In the genomic region with DNA sequence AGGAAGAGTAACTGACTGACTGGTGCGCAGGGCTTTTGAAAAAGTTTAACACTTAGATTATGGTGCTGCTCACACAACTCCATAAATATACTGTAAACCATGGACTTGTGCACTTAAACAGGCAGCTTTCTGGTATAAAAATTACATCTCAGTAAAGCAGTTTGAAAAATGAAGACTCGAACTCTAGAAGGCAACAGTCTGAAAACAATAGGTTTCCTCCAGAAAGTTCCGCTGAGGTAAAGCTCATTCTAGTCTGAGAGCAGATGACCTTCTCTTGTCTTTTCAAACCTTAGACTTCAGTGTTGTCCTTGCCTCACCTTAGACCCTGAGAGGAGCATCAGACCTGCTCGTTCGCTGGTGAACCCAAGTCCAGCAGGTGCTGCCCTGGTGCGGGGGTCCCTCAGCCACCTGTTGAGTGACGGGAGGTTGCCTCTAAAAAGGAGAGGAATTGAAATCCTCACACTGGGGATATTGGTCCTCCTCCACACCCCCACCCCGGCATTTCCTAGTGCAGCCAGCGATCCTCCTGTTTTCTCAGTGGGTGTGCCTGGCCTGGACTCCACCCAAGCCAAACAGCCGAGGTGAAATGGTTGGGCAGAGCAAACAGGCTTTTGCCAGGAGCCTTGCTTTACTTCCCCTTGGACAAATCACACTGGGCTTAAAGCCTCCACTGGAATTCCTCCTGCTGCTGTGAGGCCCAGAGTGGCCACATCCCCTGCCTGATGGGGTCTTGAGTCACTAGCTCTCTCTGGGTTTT, we compare ENCODE assay signal across 1 cellular context.
TF ChIP-seq lines count a peak whose summit lies in the region.

No MANE protein-coding gene starts in this region.

TF ChIP-seq in HepG2, 621 proteins besides CTCF, POLR2A, EP300 and RAD21 (continued from another document and continues in another):
- TF ChIP-seq, protein P1, sequence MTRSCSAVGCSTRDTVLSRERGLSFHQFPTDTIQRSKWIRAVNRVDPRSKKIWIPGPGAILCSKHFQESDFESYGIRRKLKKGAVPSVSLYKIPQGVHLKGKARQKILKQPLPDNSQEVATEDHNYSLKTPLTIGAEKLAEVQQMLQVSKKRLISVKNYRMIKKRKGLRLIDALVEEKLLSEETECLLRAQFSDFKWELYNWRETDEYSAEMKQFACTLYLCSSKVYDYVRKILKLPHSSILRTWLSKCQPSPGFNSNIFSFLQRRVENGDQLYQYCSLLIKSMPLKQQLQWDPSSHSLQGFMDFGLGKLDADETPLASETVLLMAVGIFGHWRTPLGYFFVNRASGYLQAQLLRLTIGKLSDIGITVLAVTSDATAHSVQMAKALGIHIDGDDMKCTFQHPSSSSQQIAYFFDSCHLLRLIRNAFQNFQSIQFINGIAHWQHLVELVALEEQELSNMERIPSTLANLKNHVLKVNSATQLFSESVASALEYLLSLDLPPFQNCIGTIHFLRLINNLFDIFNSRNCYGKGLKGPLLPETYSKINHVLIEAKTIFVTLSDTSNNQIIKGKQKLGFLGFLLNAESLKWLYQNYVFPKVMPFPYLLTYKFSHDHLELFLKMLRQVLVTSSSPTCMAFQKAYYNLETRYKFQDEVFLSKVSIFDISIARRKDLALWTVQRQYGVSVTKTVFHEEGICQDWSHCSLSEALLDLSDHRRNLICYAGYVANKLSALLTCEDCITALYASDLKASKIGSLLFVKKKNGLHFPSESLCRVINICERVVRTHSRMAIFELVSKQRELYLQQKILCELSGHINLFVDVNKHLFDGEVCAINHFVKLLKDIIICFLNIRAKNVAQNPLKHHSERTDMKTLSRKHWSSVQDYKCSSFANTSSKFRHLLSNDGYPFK (CRISPR knock-in tag; IDR thresholded peaks at IDR 0.05; ENCODE audit: borderline replicate concordance) = no peak
- no peak for TF ChIP-seq ZFP41 (CRISPR knock-in tag; IDR thresholded peaks at IDR 0.05; ENCODE audit: borderline replicate concordance)
- TF ChIP-seq E2F1 (CRISPR knock-in tag; IDR thresholded peaks at IDR 0.05) = no peak
- TF ChIP-seq ZNF7 (CRISPR knock-in tag; IDR thresholded peaks at IDR 0.05) = no peak
- TF ChIP-seq HMG20A (CRISPR knock-in tag; IDR thresholded peaks at IDR 0.05; ENCODE audit: borderline replicate concordance) = peak; percentile 60; the same call in 1 of the 2 replicates
- TF ChIP-seq TOE1 (CRISPR knock-in tag; IDR thresholded peaks at IDR 0.05) = no peak
- peak; percentile 85 for TF ChIP-seq FOXA3 (CRISPR knock-in tag; IDR thresholded peaks at IDR 0.05)
- TF ChIP-seq FOSL1 (CRISPR knock-in tag; IDR thresholded peaks at IDR 0.05; ENCODE audit: borderline replicate concordance) = no peak
- no peak for TF ChIP-seq MEIS2 (CRISPR knock-in tag; IDR thresholded peaks at IDR 0.05)
- TF ChIP-seq MTF1 (CRISPR knock-in tag; IDR thresholded peaks at IDR 0.05) = no peak
- TF ChIP-seq PHF8 (CRISPR knock-in tag; IDR thresholded peaks at IDR 0.05) = 0 out of 2 replicates have a peak, but pooled peaks have one; percentile 12
- TF ChIP-seq, protein P2, sequence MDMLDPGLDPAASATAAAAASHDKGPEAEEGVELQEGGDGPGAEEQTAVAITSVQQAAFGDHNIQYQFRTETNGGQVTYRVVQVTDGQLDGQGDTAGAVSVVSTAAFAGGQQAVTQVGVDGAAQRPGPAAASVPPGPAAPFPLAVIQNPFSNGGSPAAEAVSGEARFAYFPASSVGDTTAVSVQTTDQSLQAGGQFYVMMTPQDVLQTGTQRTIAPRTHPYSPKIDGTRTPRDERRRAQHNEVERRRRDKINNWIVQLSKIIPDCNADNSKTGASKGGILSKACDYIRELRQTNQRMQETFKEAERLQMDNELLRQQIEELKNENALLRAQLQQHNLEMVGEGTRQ (IDR thresholded peaks at IDR 0.05; ENCODE audit: low read depth, low read length) = no peak
- TF ChIP-seq, protein P2 (CRISPR knock-in tag; IDR thresholded peaks at IDR 0.05; ENCODE audit: borderline replicate concordance) = no peak
- TF ChIP-seq BRCA1 (CRISPR knock-in tag; IDR thresholded peaks at IDR 0.05) = no peak
- TF ChIP-seq SRSF1 (optimal IDR thresholded peaks at IDR 0.05; ENCODE audit: low read depth, low read length) = no peak
- TF ChIP-seq SP1 (IDR thresholded peaks at IDR 0.05) = no peak
- TF ChIP-seq SP1 (CRISPR knock-in tag; IDR thresholded peaks at IDR 0.05) = 0 out of 2 replicates have a peak, but pooled peaks have one; percentile 15
- peak; percentile 51; the same call in 1 of the 2 replicates for TF ChIP-seq YEATS2 (CRISPR knock-in tag; IDR thresholded peaks at IDR 0.05; ENCODE audit: borderline replicate concordance)
- no peak for TF ChIP-seq ZBTB39 (CRISPR knock-in tag; IDR thresholded peaks at IDR 0.05)
- TF ChIP-seq ZBTB26 (CRISPR knock-in tag; IDR thresholded peaks at IDR 0.05; ENCODE audit: borderline replicate concordance) = no peak
- TF ChIP-seq HIVEP1 (CRISPR knock-in tag; IDR thresholded peaks at IDR 0.05) = 0 out of 2 replicates have a peak, but pooled peaks have one; percentile 23
- TF ChIP-seq REXO4 (CRISPR knock-in tag; IDR thresholded peaks at IDR 0.05; ENCODE audit: borderline replicate concordance) = no peak
- TF ChIP-seq, protein P3, sequence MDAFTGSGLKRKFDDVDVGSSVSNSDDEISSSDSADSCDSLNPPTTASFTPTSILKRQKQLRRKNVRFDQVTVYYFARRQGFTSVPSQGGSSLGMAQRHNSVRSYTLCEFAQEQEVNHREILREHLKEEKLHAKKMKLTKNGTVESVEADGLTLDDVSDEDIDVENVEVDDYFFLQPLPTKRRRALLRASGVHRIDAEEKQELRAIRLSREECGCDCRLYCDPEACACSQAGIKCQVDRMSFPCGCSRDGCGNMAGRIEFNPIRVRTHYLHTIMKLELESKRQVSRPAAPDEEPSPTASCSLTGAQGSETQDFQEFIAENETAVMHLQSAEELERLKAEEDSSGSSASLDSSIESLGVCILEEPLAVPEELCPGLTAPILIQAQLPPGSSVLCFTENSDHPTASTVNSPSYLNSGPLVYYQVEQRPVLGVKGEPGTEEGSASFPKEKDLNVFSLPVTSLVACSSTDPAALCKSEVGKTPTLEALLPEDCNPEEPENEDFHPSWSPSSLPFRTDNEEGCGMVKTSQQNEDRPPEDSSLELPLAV (CRISPR knock-in tag; conservative IDR thresholded peaks at IDR 0.05; ENCODE audit: low read depth) = no peak
- TF ChIP-seq CENPT (CRISPR knock-in tag; IDR thresholded peaks at IDR 0.05; ENCODE audit: low read depth) = no peak
- TF ChIP-seq SALL1 (CRISPR knock-in tag; IDR thresholded peaks at IDR 0.05) = peak; percentile 58; the same call in 1 of the 2 replicates
- no peak for TF ChIP-seq PRDM4 (CRISPR knock-in tag; IDR thresholded peaks at IDR 0.05; ENCODE audit: borderline replicate concordance)
- no peak for TF ChIP-seq ZNF777 (CRISPR knock-in tag; IDR thresholded peaks at IDR 0.05)
- TF ChIP-seq BCL6 (CRISPR knock-in tag; IDR thresholded peaks at IDR 0.05) = peak; percentile 27; the same call in 1 of the 2 replicates
- TF ChIP-seq ZKSCAN5 (CRISPR knock-in tag; IDR thresholded peaks at IDR 0.05) = no peak
- TF ChIP-seq ZNF614 (CRISPR knock-in tag; IDR thresholded peaks at IDR 0.05; ENCODE audit: borderline replicate concordance) = 0 out of 2 replicates have a peak, but pooled peaks have one; percentile 58
- 0 out of 2 replicates have a peak, but pooled peaks have one; percentile 42 for TF ChIP-seq ISL2 (CRISPR knock-in tag; IDR thresholded peaks at IDR 0.05)
- TF ChIP-seq GATAD2A (CRISPR knock-in tag; IDR thresholded peaks at IDR 0.05) = peak; percentile 79
- no peak for TF ChIP-seq HNRNPLL (IDR thresholded peaks at IDR 0.05; ENCODE audit: low read depth, low read length, poor library complexity, severe bottlenecking)
- no peak for TF ChIP-seq AGO1 (IDR thresholded peaks at IDR 0.05; ENCODE audit: low read depth, low read length, poor library complexity, severe bottlenecking)
- no peak for TF ChIP-seq ZNF567 (CRISPR knock-in tag; IDR thresholded peaks at IDR 0.05; ENCODE audit: borderline replicate concordance)
- TF ChIP-seq MED8 (CRISPR knock-in tag; IDR thresholded peaks at IDR 0.05; ENCODE audit: insufficient replicate concordance) = no peak
- no peak for TF ChIP-seq CBFB (CRISPR knock-in tag; IDR thresholded peaks at IDR 0.05)
- no peak for TF ChIP-seq NKX3-1 (CRISPR knock-in tag; IDR thresholded peaks at IDR 0.05)
- TF ChIP-seq ZNF878 (CRISPR knock-in tag; IDR thresholded peaks at IDR 0.05) = 0 out of 2 replicates have a peak, but pooled peaks have one; percentile 55
- TF ChIP-seq, protein P4, sequence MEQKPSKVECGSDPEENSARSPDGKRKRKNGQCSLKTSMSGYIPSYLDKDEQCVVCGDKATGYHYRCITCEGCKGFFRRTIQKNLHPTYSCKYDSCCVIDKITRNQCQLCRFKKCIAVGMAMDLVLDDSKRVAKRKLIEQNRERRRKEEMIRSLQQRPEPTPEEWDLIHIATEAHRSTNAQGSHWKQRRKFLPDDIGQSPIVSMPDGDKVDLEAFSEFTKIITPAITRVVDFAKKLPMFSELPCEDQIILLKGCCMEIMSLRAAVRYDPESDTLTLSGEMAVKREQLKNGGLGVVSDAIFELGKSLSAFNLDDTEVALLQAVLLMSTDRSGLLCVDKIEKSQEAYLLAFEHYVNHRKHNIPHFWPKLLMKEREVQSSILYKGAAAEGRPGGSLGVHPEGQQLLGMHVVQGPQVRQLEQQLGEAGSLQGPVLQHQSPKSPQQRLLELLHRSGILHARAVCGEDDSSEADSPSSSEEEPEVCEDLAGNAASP (CRISPR knock-in tag; IDR thresholded peaks at IDR 0.05; ENCODE audit: borderline replicate concordance) = peak; percentile 61; the same call in 1 of the 2 replicates
- TF ChIP-seq, protein P5, sequence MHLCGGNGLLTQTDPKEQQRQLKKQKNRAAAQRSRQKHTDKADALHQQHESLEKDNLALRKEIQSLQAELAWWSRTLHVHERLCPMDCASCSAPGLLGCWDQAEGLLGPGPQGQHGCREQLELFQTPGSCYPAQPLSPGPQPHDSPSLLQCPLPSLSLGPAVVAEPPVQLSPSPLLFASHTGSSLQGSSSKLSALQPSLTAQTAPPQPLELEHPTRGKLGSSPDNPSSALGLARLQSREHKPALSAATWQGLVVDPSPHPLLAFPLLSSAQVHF (CRISPR knock-in tag; IDR thresholded peaks at IDR 0.05) = no peak
- TF ChIP-seq TCF12 (IDR thresholded peaks at IDR 0.05) = no peak
- no peak; the same call in 1 of the 2 replicates for TF ChIP-seq TCF12 (CRISPR knock-in tag; IDR thresholded peaks at IDR 0.05)
- no peak for TF ChIP-seq NR2F2 (IDR thresholded peaks at IDR 0.05; ENCODE audit: borderline replicate concordance, low read depth)
